Comparison of ENCODE assay signal across 8 cellular contexts in the genomic region with DNA sequence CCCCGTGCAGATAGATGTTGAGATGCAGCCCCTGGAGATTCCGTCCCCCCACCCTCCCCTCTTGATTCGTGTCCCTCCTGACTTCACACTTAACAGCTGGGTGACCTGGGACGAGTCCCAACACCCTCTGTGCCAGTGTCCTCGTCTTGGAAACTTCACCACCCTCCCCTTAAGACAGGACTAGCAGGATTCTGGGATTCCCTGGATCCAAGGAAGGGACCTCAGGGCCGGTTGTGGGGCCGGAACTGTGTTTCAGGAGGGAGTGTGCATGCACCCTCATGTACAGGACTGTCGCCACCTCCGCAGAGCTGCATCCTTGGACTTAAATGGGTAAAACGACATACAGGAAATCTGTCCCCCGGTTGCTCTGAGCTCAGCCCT. TPM values are rescaled to one million over a fixed set of nuclear protein-coding genes. Genes with fewer than 3 reads are reported as not detected.
A peak's percentile ranks its signal among the peaks of the same experiment; 100 is the strongest.
DNase-seq lines count a peak whose midpoint lies in the region; ATAC-seq and TF ChIP-seq lines count a peak whose summit lies in the region.

No MANE protein-coding gene starts in this region.

- H3K4me3 ChIP-seq in body of pancreas (peak overlapping the region; percentile 46 to 81), lower lobe of right lung (peak overlapping the region; percentile 76), tibial nerve (peak overlapping the region; percentile 55 to 80 (median 74))

- 0 to 12% methylated on average over 3 to 11 of the region's 11 CpGs for WGBS in body of pancreas, 2 donors
- WGBS in tibial nerve, 2 donors = 5 to 7% methylated on average over 11 of the region's 11 CpGs

- intact Hi-C loops in body of pancreas (cut with DNase I) = loop anchor here (10.0 kb wide), 1 partner anchor 138 kb away; a partner anchor contains a TSS
- intact Hi-C loops in lower lobe of right lung (cut with DNase I) = loop anchor here (10.0 kb wide), 1 partner anchor 208 kb away; a partner anchor contains a TSS

- peak overlapping the region in 3 of 4 donors; percentile 55 to 82 (median 77) for H3K27ac ChIP-seq in body of pancreas
- peak overlapping the region; percentile 77 for H3K27ac ChIP-seq in lower lobe of right lung
- H3K27ac ChIP-seq in tibial nerve = peak overlapping the region; percentile 41 to 96 (median 92)

- no peak for TF ChIP-seq EP300 in tibial nerve (IDR thresholded peaks at IDR 0.05)

- H3K9me3 ChIP-seq in body of pancreas (no peaks in the 10 kb centered on the region), lower lobe of right lung (no peaks in the 10 kb centered on the region), tibial nerve (no peaks in the 10 kb centered on the region)

- H3K27me3 ChIP-seq in body of pancreas (no peaks in the 10 kb centered on the region), lower lobe of right lung (ENCODE audit: low read depth) (no peaks in the 10 kb centered on the region), tibial nerve (no peaks in the 10 kb centered on the region)

- H3K4me1 ChIP-seq in body of pancreas (peaks cover 33% of the 10 kb centered on the region), lower lobe of right lung (peaks cover 57% of the 10 kb centered on the region), tibial nerve (peaks cover 0 to 70% (median 33%) of the 10 kb centered on the region in 4 donors)

- H3K36me3 ChIP-seq in body of pancreas (replicated peaks in 1 of 2; ENCODE audit: insufficient read depth in 1 of 2, low read depth in 2 of 2) (no peaks in the 10 kb centered on the region), lower lobe of right lung (peaks cover 9% of the 10 kb centered on the region), tibial nerve (peaks cover 0 to 13% (median 0%) of the 10 kb centered on the region in 3 donors)

- no peak for ATAC-seq in body of pancreas
- ATAC-seq in lower lobe of right lung = no peak
- no peak for ATAC-seq in HG02973 (IDR thresholded peaks at IDR 0.05; ENCODE audit: unreplicated experiment)

- TF ChIP-seq CTCF in body of pancreas (IDR thresholded peaks at IDR 0.05) (no peak), lower lobe of right lung (IDR thresholded peaks at IDR 0.05) (no peak), tibial nerve (IDR thresholded peaks at IDR 0.05) (no peak)

- TF ChIP-seq POLR2A in body of pancreas (IDR thresholded peaks at IDR 0.05) (no peak), tibial nerve (IDR thresholded peaks at IDR 0.05) (no peak)

- peak; percentile 21 for DNase-seq in Daoy (ENCODE audit: low read depth)
- DNase-seq in NAMALWA (ENCODE audit: low spot score) = peak; percentile 44
- peak in 2 of 4 donors; percentile 12 to 23 for DNase-seq in body of pancreas
- DNase-seq in lower lobe of right lung = no peak
- DNase-seq in tibial nerve (ENCODE audit: low spot score in 2 of 2) = no peak
- DNase-seq in NOMO-1 treated with dmso at 0.1 percent for 144 hours (lab: John Stamatoyannopoulos, UW; ENCODE audit: unreplicated experiment) = no peak
- no peak for DNase-seq in DMS79 (lab: John Stamatoyannopoulos, UW)

RNA-seq across cellular contexts. Expression of a gene that starts 1.0 kb away (rescaled TPM):
- total RNA-seq in Daoy (2014; rRNA removed; shearing (Covaris generic)) = 25.0 and 27.5 TPM in 2 replicates
- total RNA-seq in body of pancreas (10 to 100 TPM; 26.2 to 56.0 TPM), lower lobe of right lung (205 TPM), tibial nerve (100 to 1,000 TPM in 3 of 4 donors, 10 to 100 TPM in 1; 61.7 to 201 (median 115) TPM)

RNA-seq across cellular contexts. Expression of a gene that starts 1.3 kb away (rescaled TPM):
- 11.5 and 17.5 TPM in 2 replicates for total RNA-seq in Daoy (2014; rRNA removed; shearing (Covaris generic))
- 1 to 10 TPM; 1.6 to 2.3 TPM for total RNA-seq in body of pancreas
- total RNA-seq in lower lobe of right lung = 9.1 TPM
- 10 to 100 TPM in 1 of 4 donors, 1 to 10 TPM in 3; 2.6 to 11.6 (median 4.3) TPM for total RNA-seq in tibial nerve

RNA-seq across cellular contexts. Expression of a gene that starts 49.9 kb away (rescaled TPM):
- total RNA-seq in Daoy (2014; rRNA removed; shearing (Covaris generic)) = not detected in 2 replicates
- total RNA-seq in body of pancreas = 1 to 10 TPM; 2.0 to 5.2 TPM
- total RNA-seq in lower lobe of right lung = 54.3 TPM
- total RNA-seq in tibial nerve = 10 to 100 TPM in 3 of 4 donors, 1 to 10 TPM in 1; 9.8 to 26.3 (median 14.4) TPM

Comparison
In these comparisons a context has a peak if more than half of its experiments do, and no peak if none do; other contexts are left out.
1. DNase-seq: peak in Daoy (single experiment) and NAMALWA (single experiment); none in lower lobe of right lung (single experiment), tibial nerve (0 of 2), NOMO-1 treated with dmso at 0.1 percent for 144 hours (single experiment) and DMS79 (single experiment).
2. Peak in every context shown above with its lines, with median percentiles within 50 percentile points of each other: H3K27ac ChIP-seq and H3K4me3 ChIP-seq.